Comparison of ENCODE assay signal across 10 cellular contexts in genomic region chr1:165152727-165153126, GRCh38.
DNase-seq lines count a peak whose midpoint lies in the region; ATAC-seq, FAIRE-seq and TF ChIP-seq lines count a peak whose summit lies in the region.
"Had no signal": no experiment of that assay in that cellular context is flagged by ENCODE, and none has a peak within 500 bp of the region (broad histone marks: within the 10 kb centered on the region; RNA-seq: fewer than 3 reads in every experiment).

No MANE protein-coding gene starts in this region.

- no peak for TF ChIP-seq POLR2A in HepG2 (IDR thresholded peaks at IDR 0.05; ENCODE audit: insufficient read depth in 1 of 2, low read depth in 2 of 2, low read length in 2 of 2)

- intact Hi-C loops in HepG2 (cut with micrococcal nuclease; ENCODE audit: unreplicated experiment), result loop anchor here (5.0 kb wide), 1 partner anchor 135 kb away; no protein-coding TSS in a partner anchor
- intact Hi-C loops in aorta (cut with DNase I), result no loop called here

- DNase-seq in COLO829 (ENCODE audit: low spot score), result peak; percentile 31
- DNase-seq in HEK293T (ENCODE audit: extremely low spot score), result peak; percentile 59
- DNase-seq in SK-MEL-5 (ENCODE audit: low read depth, low spot score), result peak; percentile 57
- DNase-seq in HepG2 (ENCODE audit: low spot score), result peak; percentile 6
- DNase-seq in aorta, result no peak
- DNase-seq: stimulated activated CD4-positive, alpha-beta T cell treated with anti-CD3 and anti-CD28 coated beads, Interleukin-2, amount 100 ng/mL, for 48 hours had no signal

- H3K27ac ChIP-seq in HepG2 (ENCODE audit: extremely low read length, insufficient read depth, low read length) (no peak overlapping the region), aorta (ENCODE audit: low read depth in 1 of 2, low read length in 2 of 2) (no peak overlapping the region)

- TF ChIP-seq RAD21 in HepG2 (CRISPR knock-in tag; IDR thresholded peaks at IDR 0.05), result no peak

- H3K4me3 ChIP-seq in HepG2 (replicated peaks in 1 of 3; ENCODE audit: insufficient read depth in 1 of 3, low read depth in 2 of 3, low read length in 3 of 3), result no peak overlapping the region
- no peak overlapping the region for H3K4me3 ChIP-seq in aorta (ENCODE audit: low read length in 2 of 2)

- TF ChIP-seq CTCF in HepG2 (CRISPR knock-in tag; IDR thresholded peaks at IDR 0.05), result peak; percentile 72

- H3K27me3 ChIP-seq in HepG2 (ENCODE audit: control insufficient read depth in 1 of 2, insufficient read depth in 2 of 2, low read length in 2 of 2) (no peaks in the 10 kb centered on the region), aorta (ENCODE audit: control insufficient read depth in 1 of 2, insufficient read depth in 2 of 2, low read length in 1 of 2) (no peaks in the 10 kb centered on the region)

- peak; percentile 54 for FAIRE-seq in HepG2 (lab: Jason Lieb, UNC)
- FAIRE-seq: astrocyte had no signal

- no peak overlapping the region for H3K9ac ChIP-seq in HepG2 (ENCODE audit: insufficient read depth, low read depth, low read length)

- H3K4me2 ChIP-seq in HepG2 (ENCODE audit: low read depth, low read length), result no peak overlapping the region

- peak; percentile 96 for ATAC-seq in HepG2
- ATAC-seq in aorta (ENCODE audit: low FRiP score), result no peak
- ATAC-seq in GM19455 (IDR thresholded peaks at IDR 0.05; ENCODE audit: unreplicated experiment), result no peak
- no peak for ATAC-seq in HG02678 (IDR thresholded peaks at IDR 0.05; ENCODE audit: unreplicated experiment)
- ATAC-seq in GM21390 (IDR thresholded peaks at IDR 0.05; ENCODE audit: unreplicated experiment), result no peak

- H2AFZ ChIP-seq in HepG2 (ENCODE audit: low read length), result no peak overlapping the region

- H3K36me3 ChIP-seq in HepG2 (replicated peaks in 1 of 2; ENCODE audit: control insufficient read depth in 1 of 2, insufficient read depth in 2 of 2, low read length in 2 of 2), result no peaks in the 10 kb centered on the region
- no peaks in the 10 kb centered on the region for H3K36me3 ChIP-seq in aorta (ENCODE audit: control insufficient read depth in 1 of 2, insufficient read depth in 2 of 2, low read length in 1 of 2)

- CTCF ChIA-PET in HEK293T (lab: Yijun Ruan, JAX) (no interaction called here), HepG2 (lab: Yijun Ruan, JAX; ENCODE audit: low intra/inter-chr PET ratio, low total read pairs) (no interaction called here)

- H3K4me1 ChIP-seq in HepG2 (ENCODE audit: insufficient read depth, low read length) (peaks cover 5% of the 10 kb centered on the region), aorta (ENCODE audit: control insufficient read depth in 1 of 2, insufficient read depth in 2 of 2, low read length in 2 of 2) (no peaks in the 10 kb centered on the region)

- WGBS in HepG2 (ENCODE audit: low lambda C conversion rate), result 15% methylated on average over 3 of the region's 3 CpGs
- 8 to 14% methylated on average over 3 of the region's 3 CpGs for WGBS in aorta, 2 donors

- no peaks in the 10 kb centered on the region for H3K9me3 ChIP-seq in HepG2 (ENCODE audit: low read length)
- peaks cover 3% of the 10 kb centered on the region for H3K9me3 ChIP-seq in aorta (ENCODE audit: control insufficient read depth, low read length)

- no peaks in the 10 kb centered on the region for H4K20me1 ChIP-seq in HepG2 (ENCODE audit: insufficient read depth, low read length)

- no TSS peak for BruUV-seq in HepG2 (replicated peaks; lab: Mats Ljungman, UMichigan)

- TF ChIP-seq EP300 in HepG2 (IDR thresholded peaks at IDR 0.05; ENCODE audit: low read depth in 2 of 2, low read length in 2 of 2), result no peak
- TF ChIP-seq EP300 in HepG2 (CRISPR knock-in tag; IDR thresholded peaks at IDR 0.05; ENCODE audit: borderline replicate concordance), result no peak

- POLR2A ChIA-PET in HEK293T (lab: Yijun Ruan, JAX), result no interaction called here
- POLR2A ChIA-PET in HepG2 (lab: Yijun Ruan, JAX), result no interaction called here

- no peaks in the 10 kb centered on the region for H3K79me2 ChIP-seq in HepG2 (ENCODE audit: insufficient read depth, low read length)

- in situ Hi-C loops in SK-MEL-5 (cut with HindIII; ENCODE audit: low pct_unique_long_range_greater_than_20kb, low sequenced_read_pairs) (no loop called here), HepG2 (cut with HindIII; ENCODE audit: extremely low pct_ligation_motif_present, low pct_unique_long_range_greater_than_20kb) (no loop called here)

TF ChIP-seq in HEK293T, 16 proteins besides CTCF, POLR2A, EP300 and RAD21:
- TF ChIP-seq PKNOX1 (IDR thresholded peaks at IDR 0.05) (peak; percentile 64), SP1 (IDR thresholded peaks at IDR 0.05) (no peak), ELF4 (IDR thresholded peaks at IDR 0.05) (no peak), HDGF (IDR thresholded peaks at IDR 0.05; ENCODE audit: borderline replicate concordance) (no peak), SUZ12 (IDR thresholded peaks at IDR 0.05) (no peak)

TF ChIP-seq in HepG2, 621 proteins besides CTCF, POLR2A, EP300 and RAD21 (continues in another document):
- peak; percentile 46; the same call in 1 of the 2 replicates for TF ChIP-seq SMC3 (IDR thresholded peaks at IDR 0.05; ENCODE audit: low read length)
- no peak for TF ChIP-seq MLXIP (CRISPR knock-in tag; IDR thresholded peaks at IDR 0.05; ENCODE audit: borderline replicate concordance)
- TF ChIP-seq U2AF2 (IDR thresholded peaks at IDR 0.05; ENCODE audit: low read depth, low read length), result no peak
- no peak for TF ChIP-seq ZNF24 (IDR thresholded peaks at IDR 0.05)
- no peak for TF ChIP-seq HMG20B (CRISPR knock-in tag; conservative IDR thresholded peaks at IDR 0.05)
- TF ChIP-seq ZNF761 (CRISPR knock-in tag; conservative IDR thresholded peaks at IDR 0.05), result no peak
- TF ChIP-seq GMEB2 (CRISPR knock-in tag; IDR thresholded peaks at IDR 0.05; ENCODE audit: low read depth), result no peak
- peak; percentile 57 for TF ChIP-seq STAG1 (CRISPR knock-in tag; IDR thresholded peaks at IDR 0.05)
- TF ChIP-seq MEF2D (CRISPR knock-in tag; IDR thresholded peaks at IDR 0.05), result no peak
- no peak for TF ChIP-seq ZNF678 (CRISPR knock-in tag; IDR thresholded peaks at IDR 0.05)
- TF ChIP-seq NR2F6 (IDR thresholded peaks at IDR 0.05), result no peak
- no peak for TF ChIP-seq NR2F6 (CRISPR knock-in tag; IDR thresholded peaks at IDR 0.05)

Comparison
In these comparisons a context has a peak if more than half of its experiments do, and no peak if none do; other contexts are left out.
1. DNase-seq: peak in COLO829 (single experiment), HEK293T (single experiment), SK-MEL-5 (single experiment) and HepG2 (single experiment); none in aorta (0 of 2).